1 cellular context compared by ENCODE assay signal in genomic region chr11:108466405-108466804, GRCh38.
TF ChIP-seq lines count a peak whose summit lies in the region.

No MANE protein-coding gene starts in this region.

TF ChIP-seq in SK-N-SH, 30 proteins besides CTCF, POLR2A, EP300 and RAD21 (continued from another document):
- no peak for TF ChIP-seq TCF12 (IDR thresholded peaks at IDR 0.05)
- no peak for TF ChIP-seq NFIC (IDR thresholded peaks at IDR 0.05; ENCODE audit: borderline replicate concordance)
- TF ChIP-seq GABPA (IDR thresholded peaks at IDR 0.05; ENCODE audit: low read depth) = no peak
- TF ChIP-seq TEAD4 (IDR thresholded peaks at IDR 0.05; ENCODE audit: borderline replicate concordance, insufficient read depth) = no peak
- TF ChIP-seq GATA2 (CRISPR knock-in tag; IDR thresholded peaks at IDR 0.05) = no peak
- TF ChIP-seq SMC3 (IDR thresholded peaks at IDR 0.05; ENCODE audit: low read depth, low read length) = no peak
- no peak for TF ChIP-seq FOXM1 (IDR thresholded peaks at IDR 0.05; ENCODE audit: low read depth)
- no peak for TF ChIP-seq TAF1 (IDR thresholded peaks at IDR 0.05; ENCODE audit: borderline replicate concordance, low read depth, low read length)
